ENCODE assay signal across 15 cellular contexts in the genomic region with DNA sequence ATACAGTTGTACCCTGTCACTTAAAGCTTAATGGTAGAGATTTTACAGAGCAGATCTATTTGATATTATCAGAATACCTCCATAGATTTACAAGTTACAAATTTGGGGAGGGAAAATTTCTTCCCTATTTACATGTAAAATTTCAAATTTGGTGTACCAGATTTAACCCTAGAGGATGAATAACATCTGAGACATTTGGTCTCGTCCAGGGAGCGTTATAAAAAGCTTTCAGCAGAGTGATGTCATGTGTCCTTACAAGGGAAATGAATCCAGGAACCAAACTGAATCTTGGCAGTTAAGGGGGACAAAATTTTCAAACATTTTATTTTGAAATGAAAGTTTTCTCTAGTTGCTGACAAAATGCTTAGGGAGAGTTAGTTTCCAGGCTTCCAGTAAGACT.
"Had no signal": no experiment of that assay in that cellular context is flagged by ENCODE, and none has a peak within 500 bp of the region (broad histone marks: within the 10 kb centered on the region; RNA-seq: fewer than 3 reads in every experiment).

No MANE protein-coding gene starts in this region.

- H3K27me3 ChIP-seq: body of pancreas, upper lobe of right lung had no signal

- FAIRE-seq: TTC549 had no signal

- H3K36me3 ChIP-seq: upper lobe of right lung had no signal

- H3K9me3 ChIP-seq: body of pancreas, upper lobe of right lung had no signal

- H3K4me3 Mint-ChIP-seq: activated naive CD4-positive, alpha-beta T cell treated with anti-CD3 and anti-CD28 coated beads, Interleukin-2, amount 10 ng/mL, durations not matched to agents 7 days and 5 days; nephron had no signal

- H3K27ac ChIP-seq: body of pancreas, upper lobe of right lung had no signal

- H3K4me1 ChIP-seq: body of pancreas, upper lobe of right lung had no signal

- ATAC-seq: activated CD4-positive, CD25-positive, alpha-beta regulatory T cell treated with anti-CD3 and anti-CD28 coated beads, Interleukin-2, amount 50 U/mL, for 24 hours; body of pancreas; stimulated activated naive CD8-positive, alpha-beta T cell treated with anti-CD3 and anti-CD28 coated beads, Interleukin-15, Interleukin-2, amounts not matched to agents 100 U/mL and 50 U/mL, for 24 hours; upper lobe of right lung had no signal

- H3K9me3 Mint-ChIP-seq: activated naive CD4-positive, alpha-beta T cell treated with anti-CD3 and anti-CD28 coated beads, Interleukin-2, amount 10 ng/mL, durations not matched to agents 7 days and 5 days; activated T-helper 2 cell treated with anti-CD3 and anti-CD28 coated beads, Interferon-gamma antibody, Interleukin-2, Interleukin-4, amounts not matched to agents 10 μg/mL and 5 μg/mL and 100 μg/mL, durations not matched to agents 14 hours and 24 hours and 36 hours; nephron had no signal

- H3K4me3 ChIP-seq: body of pancreas, upper lobe of right lung had no signal

- DNase-seq: activated naive CD4-positive, alpha-beta T cell treated with anti-CD3 and anti-CD28 coated beads, Interleukin-2, amount 10 ng/mL, durations not matched to agents 7 days and 5 days; amniotic stem cell; body of pancreas; erythroblast; hypothalamus; kidney glomerular epithelial cell; mesendoderm; stimulated activated CD4-positive, alpha-beta T cell treated with anti-CD3 and anti-CD28 coated beads, Interleukin-2, amount 100 ng/mL, for 48 hours; stimulated activated CD8-positive, alpha-beta memory T cell treated with anti-CD3 and anti-CD28 coated beads, Interleukin-4, amount 100 ng/mL, for 48 hours; stimulated activated naive CD8-positive, alpha-beta T cell treated with anti-CD3 and anti-CD28 coated beads, Interleukin-15, Interleukin-2, amounts not matched to agents 100 U/mL and 50 U/mL, for 24 hours; upper lobe of right lung had no signal

- H3K27ac Mint-ChIP-seq: activated naive CD4-positive, alpha-beta T cell treated with anti-CD3 and anti-CD28 coated beads, Interleukin-2, amount 10 ng/mL, durations not matched to agents 7 days and 5 days; activated T-helper 2 cell treated with anti-CD3 and anti-CD28 coated beads, Interferon-gamma antibody, Interleukin-2, Interleukin-4, amounts not matched to agents 10 μg/mL and 5 μg/mL and 100 μg/mL, durations not matched to agents 14 hours and 24 hours and 36 hours; nephron had no signal
